Comparison of ENCODE assay signal across 18 cellular contexts in genomic region chr11:134418119-134418840, GRCh38. TPM values are rescaled to one million over a fixed set of nuclear protein-coding genes. Genes with fewer than 3 reads are reported as not detected.
DNase-seq lines count a peak whose midpoint lies in the region; ATAC-seq and TF ChIP-seq lines count a peak whose summit lies in the region.
"Had no signal": no experiment of that assay in that cellular context is flagged by ENCODE, and none has a peak within 500 bp of the region (broad histone marks: within the 10 kb centered on the region; RNA-seq: fewer than 3 reads in every experiment).

No MANE protein-coding gene starts in this region.

- peaks cover 14% of the 10 kb centered on the region for H3K27me3 Mint-ChIP-seq in neural crest cell (ENCODE audit: low read depth)

- H3K4me3 ChIP-seq in cardiac fibroblast (replicated peaks in 1 of 2; ENCODE audit: low read depth in 2 of 2, low read length in 2 of 2) (no peak overlapping the region), gastroesophageal sphincter (no peak overlapping the region)
- H3K4me3 ChIP-seq: adrenal gland, dorsolateral prefrontal cortex, HAP-1, sigmoid colon had no signal

- peak overlapping the region; percentile 32 for H3K4me3 Mint-ChIP-seq in neural crest cell
- H3K4me3 Mint-ChIP-seq: activated CD4-positive, alpha-beta T cell treated with anti-CD3 and anti-CD28 coated beads for 36 hours; activated T-cell treated with anti-CD3 and anti-CD28 coated beads, Interleukin-2, amount 50 U/mL, for 4 hours; natural killer cell treated with Interleukin-12 subunit alpha and Interleukin-12 subunit beta and Interleukin-15 and Interleukin-18, amount 100 ng/mL, for 72 hours had no signal

- no peak for TF ChIP-seq EP300 in gastroesophageal sphincter (IDR thresholded peaks at IDR 0.05)

- H3K4me1 ChIP-seq in gastroesophageal sphincter: peaks cover 0 to under 1% (median 0%) of the 10 kb centered on the region in 3 donors
- H3K4me1 ChIP-seq: adrenal gland, sigmoid colon had no signal

- no peaks in the 10 kb centered on the region for H3K36me3 Mint-ChIP-seq in neural crest cell (ENCODE audit: low read depth)
- H3K36me3 Mint-ChIP-seq: natural killer cell treated with Interleukin-12 subunit alpha and Interleukin-12 subunit beta and Interleukin-15 and Interleukin-18, amount 100 ng/mL, for 72 hours had no signal

- no peak for ATAC-seq in gastroesophageal sphincter
- ATAC-seq: activated CD4-positive, alpha-beta T cell treated with anti-CD3 and anti-CD28 coated beads for 36 hours; activated T-cell treated with anti-CD3 and anti-CD28 coated beads, Interleukin-2, amount 50 U/mL, for 4 hours; natural killer cell treated with Interleukin-12 subunit alpha and Interleukin-12 subunit beta and Interleukin-15 and Interleukin-18, amount 100 ng/mL, for 72 hours had no signal

- DNase-seq in ELR (ENCODE audit: low read depth): peak; percentile 4
- DNase-seq in NCI-H69 (lab: John Stamatoyannopoulos, UW): peak; percentile 28
- DNase-seq in cardiac fibroblast (ENCODE audit: low read depth in 2 of 2): peak; percentile 11
- peak; percentile 30 for DNase-seq in neural crest cell (ENCODE audit: low read depth, low spot score)
- no peak for DNase-seq in activated CD4-positive, alpha-beta T cell treated with anti-CD3 and anti-CD28 coated beads for 48 hours
- DNase-seq in NCI-H1436 treated with DMSO at 0.1 percent for 48 hours (lab: John Stamatoyannopoulos, UW): no peak
- no peak for DNase-seq in activated CD4-positive, CD25-positive, alpha-beta regulatory T cell (lab: John Stamatoyannopoulos, UW)
- DNase-seq: activated CD4-positive, alpha-beta T cell treated with anti-CD3 and anti-CD28 coated beads for 36 hours; activated T-cell treated with anti-CD3 and anti-CD28 coated beads, Interleukin-2, amount 50 U/mL, for 4 hours; NCI-H187; NK-92 treated with Interleukin-12 subunit alpha and Interleukin-12 subunit beta, amount 100 ng/mL, for 24 hours; sigmoid colon had no signal

- 33 to 35% methylated on average over 1 to 11 of the region's 11 CpGs for WGBS in gastroesophageal sphincter (ENCODE audit: low coverage in 1 of 2), 2 donors

- H3K4me1 Mint-ChIP-seq in neural crest cell: peaks cover 22% of the 10 kb centered on the region
- H3K4me1 Mint-ChIP-seq: activated CD4-positive, alpha-beta T cell treated with anti-CD3 and anti-CD28 coated beads for 36 hours had no signal

- H3K9me3 Mint-ChIP-seq in neural crest cell: no peaks in the 10 kb centered on the region
- H3K9me3 Mint-ChIP-seq: activated T-cell treated with anti-CD3 and anti-CD28 coated beads, Interleukin-2, amount 50 U/mL, for 4 hours; natural killer cell treated with Interleukin-12 subunit alpha and Interleukin-12 subunit beta and Interleukin-15 and Interleukin-18, amount 100 ng/mL, for 72 hours had no signal

- peaks cover 86% of the 10 kb centered on the region for H3K27me3 ChIP-seq in gastroesophageal sphincter
- H3K27me3 ChIP-seq: adrenal gland, dorsolateral prefrontal cortex had no signal

- TF ChIP-seq CTCF in cardiac fibroblast (IDR thresholded peaks at IDR 0.05; ENCODE audit: low read depth, low read length) (no peak), neural crest cell (conservative IDR thresholded peaks at IDR 0.05) (no peak), gastroesophageal sphincter (IDR thresholded peaks at IDR 0.05) (no peak)

- no peaks in the 10 kb centered on the region for H3K9me3 ChIP-seq in gastroesophageal sphincter
- H3K9me3 ChIP-seq: adrenal gland, HAP-1, sigmoid colon had no signal

- no peak overlapping the region for H3K27ac Mint-ChIP-seq in neural crest cell (ENCODE audit: unreplicated experiment)
- H3K27ac Mint-ChIP-seq: activated CD4-positive, alpha-beta T cell treated with anti-CD3 and anti-CD28 coated beads for 36 hours; natural killer cell treated with Interleukin-12 subunit alpha and Interleukin-12 subunit beta and Interleukin-15 and Interleukin-18, amount 100 ng/mL, for 72 hours had no signal

- H3K36me3 ChIP-seq in gastroesophageal sphincter: no peaks in the 10 kb centered on the region
- H3K36me3 ChIP-seq: adrenal gland, HAP-1, sigmoid colon had no signal

- no peak overlapping the region for H3K27ac ChIP-seq in gastroesophageal sphincter
- H3K27ac ChIP-seq: adrenal gland, C4-2B, sigmoid colon had no signal

- TF ChIP-seq POLR2A in gastroesophageal sphincter (IDR thresholded peaks at IDR 0.05): no peak

RNA-seq across cellular contexts. Expression of gene B3GAT1, which starts 6.2 kb away (rescaled TPM):
- 31.8 and 32.3 TPM in 2 replicates for total RNA-seq in neural crest cell
- total RNA-seq in gastroesophageal sphincter: under 1 TPM; 0.08 to 0.52 (median 0.29) TPM

Comparison
In these comparisons a context has a peak if more than half of its experiments do, and no peak if none do; other contexts are left out.
1. DNase-seq: peak in ELR (single experiment), NCI-H69 (single experiment), cardiac fibroblast (2 of 2) and neural crest cell (single experiment); none in activated CD4-positive, alpha-beta T cell treated with anti-CD3 and anti-CD28 coated beads for 48 hours (single experiment), NCI-H1436 treated with DMSO at 0.1 percent for 48 hours (single experiment) and activated CD4-positive, CD25-positive, alpha-beta regulatory T cell (0 of 4).
2. RNA of gene B3GAT1, which starts 6.2 kb away (total RNA-seq): 31.8 to 32.3 TPM in neural crest cell; 0.08 to 0.52 TPM in gastroesophageal sphincter; every median in the first group is over 10 times any median in the second.